ENCODE assay signal across 9 cellular contexts in the genomic region with DNA sequence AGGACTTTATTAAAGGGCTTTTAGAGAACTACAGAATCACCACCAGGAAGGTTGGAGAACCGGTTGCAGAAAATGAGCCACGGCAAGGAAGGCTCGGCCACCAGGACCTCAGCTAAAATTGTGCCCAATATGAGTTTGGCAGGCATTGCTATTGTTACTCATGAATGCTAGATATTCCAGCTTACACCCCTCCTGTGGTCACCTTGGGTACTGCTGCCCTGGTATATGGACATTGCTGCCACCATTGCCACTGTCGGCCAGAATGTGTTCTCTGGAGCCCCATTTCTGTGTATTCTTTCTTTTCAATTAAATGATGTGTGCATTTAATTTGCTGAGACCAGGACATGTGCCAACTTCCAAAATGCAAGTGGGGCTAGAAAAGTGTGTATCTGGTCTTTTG.
DNase-seq lines count a peak whose midpoint lies in the region; ATAC-seq and FAIRE-seq lines count a peak whose summit lies in the region.
"Had no signal": no experiment of that assay in that cellular context is flagged by ENCODE, and none has a peak within 500 bp of the region (broad histone marks: within the 10 kb centered on the region; RNA-seq: fewer than 3 reads in every experiment).

No MANE protein-coding gene starts in this region.

- H3K4me1 ChIP-seq in SJCRH30 (no peaks in the 10 kb centered on the region), small intestine (ENCODE audit: control insufficient read depth in 2 of 2, insufficient read depth in 1 of 2, low read depth in 1 of 2, low read length in 1 of 2) (no peaks in the 10 kb centered on the region)
- no peaks in the 10 kb centered on the region for H3K4me1 ChIP-seq in effector memory CD4-positive, alpha-beta T cell (ENCODE audit: control insufficient read depth, insufficient read depth, low read length, poor library complexity, severe bottlenecking)

- DNase-seq in SHP77 (lab: John Stamatoyannopoulos, UW) (peak; percentile 6 to 20), SHP77 treated with DMSO at 0.1 percent for 48 hours (lab: John Stamatoyannopoulos, UW) (no peak), SJCRH30 (peak; percentile 13 to 49), head of caudate nucleus (peak in 27 of 42 donors; percentile 8 to 67 (median 28)), small intestine (peak; percentile 29)
- no peak for DNase-seq in effector memory CD4-positive, alpha-beta T cell

- WGBS in small intestine, 3 donors, result 84 to 92% (median 91%) methylated on average over 4 of the region's 4 CpGs

- H3K27ac ChIP-seq in SJCRH30, result no peak overlapping the region
- no peak overlapping the region for H3K27ac ChIP-seq in small intestine (ENCODE audit: low read depth in 1 of 2, low read length in 1 of 2)
- H3K27ac ChIP-seq in effector memory CD4-positive, alpha-beta T cell (ENCODE audit: insufficient read depth, low read length, poor library complexity, severe bottlenecking), result no peak overlapping the region
- H3K27ac ChIP-seq: skin epidermis had no signal

- ATAC-seq in HG02642 (IDR thresholded peaks at IDR 0.05; ENCODE audit: poor library complexity, unreplicated experiment) (peak; percentile 75), GM18519 (IDR thresholded peaks at IDR 0.05; ENCODE audit: low FRiP score, unreplicated experiment) (no peak)

- H3K27me3 ChIP-seq in SJCRH30 (no peaks in the 10 kb centered on the region; the same call in 1 of the 2 replicates), small intestine (ENCODE audit: control insufficient read depth in 2 of 2, insufficient read depth in 2 of 2, low read length in 2 of 2) (no peaks in the 10 kb centered on the region)
- no peaks in the 10 kb centered on the region for H3K27me3 ChIP-seq in effector memory CD4-positive, alpha-beta T cell (replicated peaks; ENCODE audit: control insufficient read depth, insufficient read depth, low read length, poor library complexity, severe bottlenecking)

- H3K4me3 ChIP-seq in SJCRH30, result no peak overlapping the region
- H3K4me3 ChIP-seq in small intestine (ENCODE audit: low read depth in 1 of 2, low read length in 2 of 2), result no peak overlapping the region
- no peak overlapping the region for H3K4me3 ChIP-seq in effector memory CD4-positive, alpha-beta T cell (ENCODE audit: insufficient read depth, low read depth, low read length, poor library complexity, severe bottlenecking)
- H3K4me3 ChIP-seq: skin epidermis had no signal

- H3K9me3 ChIP-seq in SJCRH30 (replicated peaks) (no peaks in the 10 kb centered on the region), small intestine (ENCODE audit: control insufficient read depth, low read depth) (no peaks in the 10 kb centered on the region)
- no peaks in the 10 kb centered on the region for H3K9me3 ChIP-seq in effector memory CD4-positive, alpha-beta T cell (ENCODE audit: control insufficient read depth, low read length)

- FAIRE-seq in small intestine (lab: Jason Lieb, UNC), result no peak

- intact Hi-C loops in head of caudate nucleus (cut with DNase I), result no loop called here

- H3K36me3 ChIP-seq in SJCRH30 (no peaks in the 10 kb centered on the region), small intestine (ENCODE audit: control insufficient read depth in 2 of 2, insufficient read depth in 2 of 2, low read length in 2 of 2) (no peaks in the 10 kb centered on the region)
- no peaks in the 10 kb centered on the region for H3K36me3 ChIP-seq in effector memory CD4-positive, alpha-beta T cell (ENCODE audit: control insufficient read depth, insufficient read depth, low read length)

Comparison
In these comparisons a context has a peak if more than half of its experiments do, and no peak if none do; other contexts are left out.
1. DNase-seq: peak in SHP77 (2 of 2), SJCRH30 (2 of 2), head of caudate nucleus (27 of 42) and small intestine (single experiment); none in SHP77 treated with DMSO at 0.1 percent for 48 hours (single experiment) and effector memory CD4-positive, alpha-beta T cell (0 of 3).